ENCODE assay signal across 20 cellular contexts in genomic region chr19:39949026-39949747, GRCh38. TPM values are rescaled to one million over a fixed set of nuclear protein-coding genes. Genes with fewer than 3 reads are reported as not detected.
DNase-seq lines count a peak whose midpoint lies in the region; ATAC-seq and TF ChIP-seq lines count a peak whose summit lies in the region.
"Had no signal": no experiment of that assay in that cellular context is flagged by ENCODE, and none has a peak within 500 bp of the region (broad histone marks: within the 10 kb centered on the region; RNA-seq: fewer than 3 reads in every experiment).

No MANE protein-coding gene starts in this region.

- intact Hi-C loops in PC-3 (cut with micrococcal nuclease) = no loop called here

- ATAC-seq in activated naive CD4-positive, alpha-beta T cell treated with anti-CD3 and anti-CD28 coated beads, Interleukin-2, amount 50 U/mL, for 72 hours = peak; percentile 61 to 77
- ATAC-seq in activated CD8-positive, alpha-beta memory T cell treated with anti-CD3 and anti-CD28 coated beads, Interleukin-2, amount 10 ng/mL, durations not matched to agents 7 days and 5 days = no peak
- ATAC-seq in left lobe of liver (no peak), GM21423 (IDR thresholded peaks at IDR 0.05; ENCODE audit: unreplicated experiment) (no peak), PC-3 (no peak)
- ATAC-seq: HepG2, SK-N-SH treated with all-trans-retinoic acid at 6 μM for 48 hours had no signal

- no peak overlapping the region for H2AFZ ChIP-seq in PC-3 (ENCODE audit: low read length)

- BruUV-seq in PC-3 (replicated peaks; lab: Mats Ljungman, UMichigan) = no TSS peak

- POLR2A ChIA-PET in PC-3 (lab: Charles Lee; ENCODE audit: unreplicated experiment) = no interaction called here

- H3K4me1 Mint-ChIP-seq in activated CD8-positive, alpha-beta memory T cell treated with anti-CD3 and anti-CD28 coated beads, Interleukin-2, amount 10 ng/mL, durations not matched to agents 7 days and 5 days = peaks cover 35% of the 10 kb centered on the region
- H3K4me1 Mint-ChIP-seq: brain had no signal

- H3K27me3 ChIP-seq in PC-3 (ENCODE audit: low read length) = no peaks in the 10 kb centered on the region

- no peaks in the 10 kb centered on the region for H3F3A ChIP-seq in PC-3 (ENCODE audit: low read length, unreplicated experiment)

- H3K36me3 Mint-ChIP-seq in activated naive CD4-positive, alpha-beta T cell treated with anti-CD3 and anti-CD28 coated beads, Interleukin-2, amount 50 U/mL, for 72 hours = peaks cover 2 to 54% of the 10 kb centered on the region in 2 donors
- H3K36me3 Mint-ChIP-seq in activated CD8-positive, alpha-beta memory T cell treated with anti-CD3 and anti-CD28 coated beads, Interleukin-2, amount 10 ng/mL, durations not matched to agents 7 days and 5 days = peaks cover 12% of the 10 kb centered on the region
- H3K36me3 Mint-ChIP-seq: brain had no signal

- H3K4me3 ChIP-seq in PC-3 (ENCODE audit: low read length) = no peak overlapping the region
- H3K4me3 ChIP-seq: spleen had no signal

- no peaks in the 10 kb centered on the region for H3K27me3 Mint-ChIP-seq in activated CD8-positive, alpha-beta memory T cell treated with anti-CD3 and anti-CD28 coated beads, Interleukin-2, amount 10 ng/mL, durations not matched to agents 7 days and 5 days
- H3K27me3 Mint-ChIP-seq: activated B cell treated with CpG ODN at 0.5 μM for 24 hours had no signal

- CTCF ChIA-PET in activated CD8-positive, alpha-beta memory T cell treated with anti-CD3 and anti-CD28 coated beads, Interleukin-2, amount 10 ng/mL, durations not matched to agents 7 days and 5 days (lab: Charles Lee) = interaction anchor here (0.6 kb wide), 1 partner anchor 20 kb away, joined by 3 read pairs; no protein-coding TSS in a partner anchor
- CTCF ChIA-PET in PC-3 (lab: Charles Lee) = no interaction called here

- DNase-seq in activated naive CD4-positive, alpha-beta T cell treated with anti-CD3 and anti-CD28 coated beads, Interleukin-2, amount 50 U/mL, for 72 hours (ENCODE audit: low spot score in 2 of 2) = no peak
- DNase-seq in activated naive CD4-positive, alpha-beta T cell treated with Interleukin-2 at 50 U/mL for 16 hours = no peak
- DNase-seq in activated CD8-positive, alpha-beta memory T cell treated with anti-CD3 and anti-CD28 coated beads, Interleukin-2, amount 10 ng/mL, durations not matched to agents 7 days and 5 days = peak; percentile 12
- peak; percentile 12 for DNase-seq in left lobe of liver (ENCODE audit: low spot score)
- DNase-seq in GM03348 (ENCODE audit: low spot score) = no peak
- no peak for DNase-seq in PC-3
- DNase-seq: activated B cell treated with CpG ODN at 0.5 μM for 24 hours; DMS53; GF-D8; kidney; NCI-H187 treated with DMSO at 0.1 percent for 48 hours; NCI-H69; retina; spleen; stimulated activated CD4-positive, alpha-beta T cell treated with anti-CD3 and anti-CD28 coated beads, Interleukin-4, amount 100 ng/mL, for 4 hours had no signal

- H4K20me1 ChIP-seq in PC-3 (ENCODE audit: low read length) = no peaks in the 10 kb centered on the region

- H3K4me2 ChIP-seq in PC-3 (ENCODE audit: low read length) = no peak overlapping the region

- peaks cover 5% of the 10 kb centered on the region; the same call in 1 of the 2 replicates for H3K4me1 ChIP-seq in PC-3 (ENCODE audit: insufficient read depth, low read length)

- H3K9me3 ChIP-seq in PC-3 (ENCODE audit: low read length) = no peaks in the 10 kb centered on the region
- H3K9me3 ChIP-seq: spleen had no signal

- TF ChIP-seq CTCF in PC-3 (conservative IDR thresholded peaks at IDR 0.05; ENCODE audit: low read depth, low read length) = no peak

- no peak overlapping the region for H3K4me3 Mint-ChIP-seq in activated CD8-positive, alpha-beta memory T cell treated with anti-CD3 and anti-CD28 coated beads, Interleukin-2, amount 10 ng/mL, durations not matched to agents 7 days and 5 days
- H3K4me3 Mint-ChIP-seq: activated B cell treated with CpG ODN at 0.5 μM for 24 hours, brain had no signal

- no peaks in the 10 kb centered on the region for H3K79me2 ChIP-seq in PC-3 (ENCODE audit: low read length)

- H3K9me3 Mint-ChIP-seq in activated naive CD4-positive, alpha-beta T cell treated with anti-CD3 and anti-CD28 coated beads, Interleukin-2, amount 50 U/mL, for 72 hours = peaks cover 0 to 29% of the 10 kb centered on the region in 2 donors
- H3K9me3 Mint-ChIP-seq in activated CD8-positive, alpha-beta memory T cell treated with anti-CD3 and anti-CD28 coated beads, Interleukin-2, amount 10 ng/mL, durations not matched to agents 7 days and 5 days (ENCODE audit: low read depth) = no peaks in the 10 kb centered on the region
- H3K9me3 Mint-ChIP-seq: brain had no signal

- H3K27ac Mint-ChIP-seq in activated naive CD4-positive, alpha-beta T cell treated with anti-CD3 and anti-CD28 coated beads, Interleukin-2, amount 50 U/mL, for 72 hours = peak overlapping the region in 1 of 2 donors; percentile 81
- no peak overlapping the region for H3K27ac Mint-ChIP-seq in activated CD8-positive, alpha-beta memory T cell treated with anti-CD3 and anti-CD28 coated beads, Interleukin-2, amount 10 ng/mL, durations not matched to agents 7 days and 5 days
- H3K27ac Mint-ChIP-seq: activated B cell treated with CpG ODN at 0.5 μM for 24 hours, brain had no signal

- H3K9ac ChIP-seq in PC-3 (ENCODE audit: low read length) = no peak overlapping the region

- no peaks in the 10 kb centered on the region for H3K9me2 ChIP-seq in PC-3 (replicated peaks; ENCODE audit: low read length)

- H3K36me3 ChIP-seq in PC-3 (ENCODE audit: low read depth, low read length) = no peaks in the 10 kb centered on the region
- H3K36me3 ChIP-seq: spleen had no signal

- no peak overlapping the region for H3K27ac ChIP-seq in PC-3 (ENCODE audit: low read length)
- H3K27ac ChIP-seq: HL-60 had no signal

RNA-seq across cellular contexts. Expression of gene FCGBP, which starts 14.8 kb away (rescaled TPM):
- 1 to 10 TPM; 4.6 to 8.2 TPM for total RNA-seq in activated naive CD4-positive, alpha-beta T cell treated with anti-CD3 and anti-CD28 coated beads, Interleukin-2, amount 50 U/mL, for 72 hours
- 1 to 10 TPM in 1 of 2 experiments, under 1 TPM in 1; 0.93 to 3.2 TPM for total RNA-seq in activated CD8-positive, alpha-beta memory T cell treated with anti-CD3 and anti-CD28 coated beads, Interleukin-2, amount 10 ng/mL, durations not matched to agents 7 days and 5 days
- total RNA-seq in left lobe of liver (7.3 TPM), PC-3 (2014; rRNA removed) (0.52 and 0.80 TPM in 2 replicates)

RNA-seq across cellular contexts. Expression of gene PSMC4, which starts 21.8 kb away (rescaled TPM):
- 100 to 1,000 TPM in 1 of 2 donors, 10 to 100 TPM in 1; 93.6 to 114 TPM for total RNA-seq in activated naive CD4-positive, alpha-beta T cell treated with anti-CD3 and anti-CD28 coated beads, Interleukin-2, amount 50 U/mL, for 72 hours
- 100 to 1,000 TPM in 1 of 2 experiments, 10 to 100 TPM in 1; 94.5 to 141 TPM for total RNA-seq in activated CD8-positive, alpha-beta memory T cell treated with anti-CD3 and anti-CD28 coated beads, Interleukin-2, amount 10 ng/mL, durations not matched to agents 7 days and 5 days
- total RNA-seq in left lobe of liver (47.9 TPM), PC-3 (2014; rRNA removed) (241 and 258 TPM in 2 replicates)

RNA-seq across cellular contexts. Expression of gene ZNF546, which starts 47.7 kb away (rescaled TPM):
- 1 to 10 TPM; 3.1 to 4.7 TPM for total RNA-seq in activated naive CD4-positive, alpha-beta T cell treated with anti-CD3 and anti-CD28 coated beads, Interleukin-2, amount 50 U/mL, for 72 hours
- 1 to 10 TPM; 5.0 to 6.5 TPM for total RNA-seq in activated CD8-positive, alpha-beta memory T cell treated with anti-CD3 and anti-CD28 coated beads, Interleukin-2, amount 10 ng/mL, durations not matched to agents 7 days and 5 days
- total RNA-seq in left lobe of liver = 4.7 TPM
- 0.69 and 2.5 TPM in 2 replicates for total RNA-seq in PC-3 (2014; rRNA removed)

Comparison
In these comparisons a context has a peak if more than half of its experiments do, and no peak if none do; other contexts are left out.
1. ATAC-seq: peak in activated naive CD4-positive, alpha-beta T cell treated with anti-CD3 and anti-CD28 coated beads, Interleukin-2, amount 50 U/mL, for 72 hours (2 of 2); none in activated CD8-positive, alpha-beta memory T cell treated with anti-CD3 and anti-CD28 coated beads, Interleukin-2, amount 10 ng/mL, durations not matched to agents 7 days and 5 days (single experiment), left lobe of liver (single experiment), GM21423 (single experiment) and PC-3 (single experiment).
2. DNase-seq: peak in activated CD8-positive, alpha-beta memory T cell treated with anti-CD3 and anti-CD28 coated beads, Interleukin-2, amount 10 ng/mL, durations not matched to agents 7 days and 5 days (single experiment) and left lobe of liver (single experiment); none in activated naive CD4-positive, alpha-beta T cell treated with anti-CD3 and anti-CD28 coated beads, Interleukin-2, amount 50 U/mL, for 72 hours (0 of 2), activated naive CD4-positive, alpha-beta T cell treated with Interleukin-2 at 50 U/mL for 16 hours (single experiment), GM03348 (single experiment) and PC-3 (single experiment).